Comparison of ENCODE assay signal across 8 cellular contexts in the genomic region with DNA sequence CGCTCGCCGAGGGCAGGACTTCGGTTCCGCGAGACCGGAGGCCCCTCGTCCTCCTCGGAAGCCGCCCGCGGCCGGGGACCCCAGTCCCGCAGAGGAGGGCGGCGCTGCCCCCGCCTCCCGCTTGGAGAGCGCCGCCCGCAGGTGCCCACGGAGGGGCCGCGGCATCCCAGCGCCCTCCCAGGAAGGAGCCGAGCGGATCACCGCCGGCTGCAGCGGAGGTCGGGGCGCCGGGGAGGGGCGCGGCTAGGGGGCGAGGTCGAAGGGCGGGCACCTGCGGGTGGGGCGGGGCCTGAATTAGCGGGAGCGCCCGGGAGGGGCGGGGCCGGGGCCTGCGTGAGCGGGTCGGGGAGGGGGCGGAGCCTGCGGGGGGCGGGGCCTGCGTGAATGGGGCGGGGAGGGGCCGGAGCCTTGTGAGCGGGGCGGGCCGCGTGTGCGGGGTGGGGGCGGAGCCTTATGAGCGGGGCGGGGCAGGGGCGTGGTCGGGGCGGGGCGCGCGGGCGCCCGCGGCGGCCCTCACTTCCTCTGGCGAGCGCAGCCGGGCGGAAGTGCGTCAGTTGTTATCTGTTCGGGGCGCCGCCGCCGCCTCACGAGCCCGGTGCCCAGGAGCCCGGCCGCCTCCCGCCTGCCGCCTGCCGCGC. TPM values are rescaled to one million over a fixed set of nuclear protein-coding genes. Genes with fewer than 3 reads are reported as not detected.
DNase-seq lines count a peak whose midpoint lies in the region; TF ChIP-seq lines count a peak whose summit lies in the region.

A gene (plus strand): TSS at position 550 of the 638 bp plus-strand sequence.

- H3K9me3 ChIP-seq in Loucy (ENCODE audit: insufficient read depth, low read depth, low read length): no peaks in the 10 kb centered on the region

- TF ChIP-seq POLR2A in Raji (IDR thresholded peaks at IDR 0.05; ENCODE audit: insufficient read depth, low read depth, low read length): peak; percentile 34; the same call in 1 of the 2 replicates

- no peaks in the 10 kb centered on the region for H3K36me3 ChIP-seq in Loucy (ENCODE audit: insufficient read depth, low read length)

- peaks cover 66% of the 10 kb centered on the region for H3K4me1 ChIP-seq in Loucy (ENCODE audit: insufficient read depth, low read length, poor library complexity, severe bottlenecking)

- H3K27me3 Mint-ChIP-seq in nephron progenitor cell (ENCODE audit: low read depth, poor library complexity): peaks cover 42% of the 10 kb centered on the region

- H3K9me3 Mint-ChIP-seq in nephron progenitor cell: no peaks in the 10 kb centered on the region

- H3K9ac ChIP-seq in Loucy (ENCODE audit: low read depth, low read length, poor library complexity, severe bottlenecking): peak within 1 kb of the TSS; percentile 99

- peak within 1 kb of the TSS; percentile 85 for H3K4me3 ChIP-seq in Loucy (ENCODE audit: low read length, poor library complexity, severe bottlenecking)

- TF ChIP-seq CTCF in Loucy (conservative IDR thresholded peaks at IDR 0.05; ENCODE audit: low read length): 0 out of 2 replicates have a peak, but pooled peaks have one; percentile 10
- TF ChIP-seq CTCF in nephron progenitor cell (IDR thresholded peaks at IDR 0.05): no peak

- DNase-seq in DMS79 (lab: John Stamatoyannopoulos, UW): peak; percentile 59
- peak; percentile 79 for DNase-seq in H4 (ENCODE audit: low spot score)
- DNase-seq in activated effector memory CD4-positive, alpha-beta T cell treated with Interleukin-2 at 50 U/mL for 16 hours: peak; percentile 92
- peak; percentile 63 for DNase-seq in fibroblast of the conjunctiva (ENCODE audit: low read depth)
- DNase-seq in nephron progenitor cell: peak; percentile 96
- peak; percentile 91 for DNase-seq in stimulated activated naive CD4-positive, alpha-beta T cell treated with Interleukin-2 at 50 U/mL for 16 hours (lab: John Stamatoyannopoulos, UW)

- peaks cover 3% of the 10 kb centered on the region; the same call in 1 of the 2 replicates for H3F3A ChIP-seq in Loucy (ENCODE audit: low read depth)

- H3K4me2 ChIP-seq in Loucy (ENCODE audit: low read depth, low read length, poor library complexity, severe bottlenecking): peak within 1 kb of the TSS; percentile 100

- H3K79me2 ChIP-seq in Loucy (ENCODE audit: insufficient read depth, low read length): peaks cover 46% of the 10 kb centered on the region

- peaks cover 46% of the 10 kb centered on the region for H3K4me1 Mint-ChIP-seq in nephron progenitor cell

- peak within 1 kb of the TSS; percentile 82 for H3K4me3 Mint-ChIP-seq in nephron progenitor cell

- no peaks in the 10 kb centered on the region for H3K9me2 ChIP-seq in Loucy (replicated peaks; ENCODE audit: low read depth, low read length)

- H4K20me1 ChIP-seq in Loucy (ENCODE audit: insufficient read depth, low read length, poor library complexity, severe bottlenecking): peaks cover 39% of the 10 kb centered on the region

- no peaks in the 10 kb centered on the region for H3K36me3 Mint-ChIP-seq in nephron progenitor cell (ENCODE audit: low read depth)

- H2AFZ ChIP-seq in Loucy (ENCODE audit: low read length): peak within 1 kb of the TSS; percentile 76

- no peak within 1 kb of the TSS for H3K27ac Mint-ChIP-seq in nephron progenitor cell

- H3K27me3 ChIP-seq in Loucy (ENCODE audit: insufficient read depth, low read length, poor library complexity, severe bottlenecking): no peaks in the 10 kb centered on the region

RNA-seq across cellular contexts. Expression of the gene that starts here (rescaled TPM):
- 1.5 and 1.8 TPM in 2 replicates for total RNA-seq in H4 (2014; rRNA removed; shearing (Covaris generic))

Comparison
In these comparisons a context has a peak if more than half of its experiments do, and no peak if none do; other contexts are left out.
1. Peak in every context shown above with its lines: DNase-seq and H3K4me3 ChIP-seq.